ENCODE assay signal across 18 cellular contexts in the genomic region with DNA sequence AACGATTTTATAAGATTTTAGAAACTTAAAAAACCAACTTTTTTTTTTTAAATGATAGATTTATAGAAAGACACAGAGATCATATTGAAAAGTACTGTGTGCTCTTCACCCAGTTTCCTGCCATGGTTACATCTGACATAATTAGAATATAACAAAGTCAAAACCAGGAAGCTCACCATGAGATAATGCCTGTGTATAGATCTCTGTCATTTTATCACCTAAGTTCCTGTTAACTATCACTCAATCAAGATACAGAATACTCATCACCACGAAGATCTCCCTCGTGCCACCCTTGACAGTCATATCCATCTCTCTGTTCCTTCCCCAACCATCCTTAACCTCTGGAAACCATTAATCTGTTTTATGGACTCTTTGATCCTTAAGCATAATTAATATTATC.
DNase-seq lines count a peak whose midpoint lies in the region; ATAC-seq and TF ChIP-seq lines count a peak whose summit lies in the region.
"Had no signal": no experiment of that assay in that cellular context is flagged by ENCODE, and none has a peak within 500 bp of the region (broad histone marks: within the 10 kb centered on the region; RNA-seq: fewer than 3 reads in every experiment).

No MANE protein-coding gene starts in this region.

- H3K9me3 ChIP-seq in effector memory CD4-positive, alpha-beta T cell (ENCODE audit: control insufficient read depth, low read length), result no peaks in the 10 kb centered on the region
- H3K9me3 ChIP-seq: adrenal gland, lower lobe of right lung, right atrium auricular region, tibial nerve had no signal

- peaks cover 11% of the 10 kb centered on the region for H3K4me1 Mint-ChIP-seq in activated naive CD4-positive, alpha-beta T cell treated with anti-CD3 and anti-CD28 coated beads, Interleukin-2, amount 10 ng/mL, durations not matched to agents 7 days and 5 days
- H3K4me1 Mint-ChIP-seq in T-helper 2 cell treated with Interferon-gamma antibody and Interleukin-4, amounts not matched to agents 5 μg/mL and 100 μg/mL, for 36 hours (ENCODE audit: low read depth), result peaks cover 20% of the 10 kb centered on the region
- peaks cover 11% of the 10 kb centered on the region for H3K4me1 Mint-ChIP-seq in stimulated activated naive CD8-positive, alpha-beta T cell treated with anti-CD3 and anti-CD28 coated beads, Interleukin-15, amount 100 ng/mL, for 72 hours

- no peaks in the 10 kb centered on the region for H3K9me3 Mint-ChIP-seq in activated naive CD4-positive, alpha-beta T cell treated with anti-CD3 and anti-CD28 coated beads, Interleukin-2, amount 10 ng/mL, durations not matched to agents 7 days and 5 days
- no peaks in the 10 kb centered on the region for H3K9me3 Mint-ChIP-seq in T-helper 2 cell treated with Interferon-gamma antibody and Interleukin-4, amounts not matched to agents 5 μg/mL and 100 μg/mL, for 36 hours
- no peaks in the 10 kb centered on the region for H3K9me3 Mint-ChIP-seq in stimulated activated naive CD8-positive, alpha-beta T cell treated with anti-CD3 and anti-CD28 coated beads, Interleukin-15, amount 100 ng/mL, for 72 hours

- no peaks in the 10 kb centered on the region for H3K4me1 ChIP-seq in effector memory CD4-positive, alpha-beta T cell (ENCODE audit: control insufficient read depth, insufficient read depth, low read length, poor library complexity, severe bottlenecking)
- H3K4me1 ChIP-seq: lower lobe of right lung, right atrium auricular region had no signal

- H3K27me3 ChIP-seq in effector memory CD4-positive, alpha-beta T cell (replicated peaks; ENCODE audit: control insufficient read depth, insufficient read depth, low read length, poor library complexity, severe bottlenecking), result no peaks in the 10 kb centered on the region
- H3K27me3 ChIP-seq: adrenal gland, right atrium auricular region, tibial nerve had no signal

- H3K4me3 ChIP-seq in effector memory CD4-positive, alpha-beta T cell (ENCODE audit: insufficient read depth, low read depth, low read length, poor library complexity, severe bottlenecking), result no peak overlapping the region
- H3K4me3 ChIP-seq: adrenal gland, lower lobe of right lung, right atrium auricular region, tibial nerve had no signal

- DNase-seq in activated naive CD4-positive, alpha-beta T cell treated with anti-CD3 and anti-CD28 coated beads, Interleukin-2, amount 10 ng/mL, durations not matched to agents 7 days and 5 days, result no peak
- no peak for DNase-seq in activated naive CD4-positive, alpha-beta T cell treated with Interleukin-2 at 50 U/mL for 16 hours
- peak; percentile 20 for DNase-seq in T-helper 2 cell treated with Interferon-gamma antibody and Interleukin-4, amounts not matched to agents 5 μg/mL and 100 μg/mL, for 36 hours (ENCODE audit: low spot score)
- no peak for DNase-seq in effector memory CD4-positive, alpha-beta T cell
- no peak for DNase-seq in stimulated activated naive CD8-positive, alpha-beta T cell treated with anti-CD3 and anti-CD28 coated beads, Interleukin-15, amount 100 ng/mL, for 72 hours
- DNase-seq: adrenal gland; DMS79 treated with DMSO at 0.1 percent for 48 hours; lower lobe of right lung; NCI-H1105 treated with DMSO at 0.1 percent for 48 hours; stimulated activated CD8-positive, alpha-beta memory T cell treated with anti-CD3 and anti-CD28 coated beads, Interleukin-4, amount 100 ng/mL, for 48 hours had no signal

- no peak for TF ChIP-seq POLR2A in GM18505 (IDR thresholded peaks at IDR 0.05; ENCODE audit: borderline replicate concordance, extremely low read depth, insufficient read depth, insufficient read length)

- peak; percentile 78 for ATAC-seq in stimulated activated naive CD8-positive, alpha-beta T cell treated with anti-CD3 and anti-CD28 coated beads, Interleukin-15, amount 100 ng/mL, for 72 hours
- no peak for ATAC-seq in HG02852 (IDR thresholded peaks at IDR 0.05; ENCODE audit: unreplicated experiment)
- no peak for ATAC-seq in GM21723 (IDR thresholded peaks at IDR 0.05; ENCODE audit: unreplicated experiment)
- no peak for ATAC-seq in GM18505 (IDR thresholded peaks at IDR 0.05; ENCODE audit: unreplicated experiment)
- ATAC-seq: HCT116 had no signal

- H3K27me3 Mint-ChIP-seq in activated naive CD4-positive, alpha-beta T cell treated with anti-CD3 and anti-CD28 coated beads, Interleukin-2, amount 10 ng/mL, durations not matched to agents 7 days and 5 days, result no peaks in the 10 kb centered on the region
- H3K27me3 Mint-ChIP-seq in T-helper 2 cell treated with Interferon-gamma antibody and Interleukin-4, amounts not matched to agents 5 μg/mL and 100 μg/mL, for 36 hours (ENCODE audit: low read depth), result no peaks in the 10 kb centered on the region
- H3K27me3 Mint-ChIP-seq in stimulated activated naive CD8-positive, alpha-beta T cell treated with anti-CD3 and anti-CD28 coated beads, Interleukin-15, amount 100 ng/mL, for 72 hours, result no peaks in the 10 kb centered on the region

- no peak overlapping the region for H3K4me3 Mint-ChIP-seq in activated naive CD4-positive, alpha-beta T cell treated with anti-CD3 and anti-CD28 coated beads, Interleukin-2, amount 10 ng/mL, durations not matched to agents 7 days and 5 days
- H3K4me3 Mint-ChIP-seq in T-helper 2 cell treated with Interferon-gamma antibody and Interleukin-4, amounts not matched to agents 5 μg/mL and 100 μg/mL, for 36 hours, result peak overlapping the region; percentile 45
- no peak overlapping the region for H3K4me3 Mint-ChIP-seq in stimulated activated naive CD8-positive, alpha-beta T cell treated with anti-CD3 and anti-CD28 coated beads, Interleukin-15, amount 100 ng/mL, for 72 hours

- peaks cover 15% of the 10 kb centered on the region for H3K36me3 ChIP-seq in effector memory CD4-positive, alpha-beta T cell (ENCODE audit: control insufficient read depth, insufficient read depth, low read length)
- H3K36me3 ChIP-seq: right atrium auricular region had no signal

- peaks cover 14% of the 10 kb centered on the region for H3K36me3 Mint-ChIP-seq in activated naive CD4-positive, alpha-beta T cell treated with anti-CD3 and anti-CD28 coated beads, Interleukin-2, amount 10 ng/mL, durations not matched to agents 7 days and 5 days
- H3K36me3 Mint-ChIP-seq in T-helper 2 cell treated with Interferon-gamma antibody and Interleukin-4, amounts not matched to agents 5 μg/mL and 100 μg/mL, for 36 hours (ENCODE audit: low read depth), result peaks cover 31% of the 10 kb centered on the region

- peak overlapping the region; percentile 21 for H3K27ac Mint-ChIP-seq in activated naive CD4-positive, alpha-beta T cell treated with anti-CD3 and anti-CD28 coated beads, Interleukin-2, amount 10 ng/mL, durations not matched to agents 7 days and 5 days
- peak overlapping the region; percentile 69 for H3K27ac Mint-ChIP-seq in T-helper 2 cell treated with Interferon-gamma antibody and Interleukin-4, amounts not matched to agents 5 μg/mL and 100 μg/mL, for 36 hours
- H3K27ac Mint-ChIP-seq in stimulated activated naive CD8-positive, alpha-beta T cell treated with anti-CD3 and anti-CD28 coated beads, Interleukin-15, amount 100 ng/mL, for 72 hours, result no peak overlapping the region

- peak overlapping the region; percentile 44 for H3K27ac ChIP-seq in effector memory CD4-positive, alpha-beta T cell (ENCODE audit: insufficient read depth, low read length, poor library complexity, severe bottlenecking)
- H3K27ac ChIP-seq: epithelial cell of prostate, lower lobe of right lung, right atrium auricular region, RWPE1 had no signal

- CTCF ChIA-PET in activated naive CD4-positive, alpha-beta T cell treated with anti-CD3 and anti-CD28 coated beads, Interleukin-2, amount 10 ng/mL, durations not matched to agents 7 days and 5 days (lab: Charles Lee), result interaction anchor here (0.6 kb wide), 1 partner anchor 811 kb away, joined by 3 read pairs; no protein-coding TSS in a partner anchor

Comparison
In these comparisons a context has a peak if more than half of its experiments do, and no peak if none do; other contexts are left out.
1. H3K27ac Mint-ChIP-seq: peak in activated naive CD4-positive, alpha-beta T cell treated with anti-CD3 and anti-CD28 coated beads, Interleukin-2, amount 10 ng/mL, durations not matched to agents 7 days and 5 days (single experiment) and T-helper 2 cell treated with Interferon-gamma antibody and Interleukin-4, amounts not matched to agents 5 μg/mL and 100 μg/mL, for 36 hours (single experiment); none in stimulated activated naive CD8-positive, alpha-beta T cell treated with anti-CD3 and anti-CD28 coated beads, Interleukin-15, amount 100 ng/mL, for 72 hours (0 of 2).